In genomic region chr3:9397331-9397910, GRCh38 we compare ENCODE assay signal across 8 cellular contexts. TPM values are rescaled to one million over a fixed set of nuclear protein-coding genes. Genes with fewer than 3 reads are reported as not detected.
A peak's percentile ranks its signal among the peaks of the same experiment; 100 is the strongest.
DNase-seq lines count a peak whose midpoint lies in the region; ATAC-seq, FAIRE-seq and TF ChIP-seq lines count a peak whose summit lies in the region.

A gene with protein sequence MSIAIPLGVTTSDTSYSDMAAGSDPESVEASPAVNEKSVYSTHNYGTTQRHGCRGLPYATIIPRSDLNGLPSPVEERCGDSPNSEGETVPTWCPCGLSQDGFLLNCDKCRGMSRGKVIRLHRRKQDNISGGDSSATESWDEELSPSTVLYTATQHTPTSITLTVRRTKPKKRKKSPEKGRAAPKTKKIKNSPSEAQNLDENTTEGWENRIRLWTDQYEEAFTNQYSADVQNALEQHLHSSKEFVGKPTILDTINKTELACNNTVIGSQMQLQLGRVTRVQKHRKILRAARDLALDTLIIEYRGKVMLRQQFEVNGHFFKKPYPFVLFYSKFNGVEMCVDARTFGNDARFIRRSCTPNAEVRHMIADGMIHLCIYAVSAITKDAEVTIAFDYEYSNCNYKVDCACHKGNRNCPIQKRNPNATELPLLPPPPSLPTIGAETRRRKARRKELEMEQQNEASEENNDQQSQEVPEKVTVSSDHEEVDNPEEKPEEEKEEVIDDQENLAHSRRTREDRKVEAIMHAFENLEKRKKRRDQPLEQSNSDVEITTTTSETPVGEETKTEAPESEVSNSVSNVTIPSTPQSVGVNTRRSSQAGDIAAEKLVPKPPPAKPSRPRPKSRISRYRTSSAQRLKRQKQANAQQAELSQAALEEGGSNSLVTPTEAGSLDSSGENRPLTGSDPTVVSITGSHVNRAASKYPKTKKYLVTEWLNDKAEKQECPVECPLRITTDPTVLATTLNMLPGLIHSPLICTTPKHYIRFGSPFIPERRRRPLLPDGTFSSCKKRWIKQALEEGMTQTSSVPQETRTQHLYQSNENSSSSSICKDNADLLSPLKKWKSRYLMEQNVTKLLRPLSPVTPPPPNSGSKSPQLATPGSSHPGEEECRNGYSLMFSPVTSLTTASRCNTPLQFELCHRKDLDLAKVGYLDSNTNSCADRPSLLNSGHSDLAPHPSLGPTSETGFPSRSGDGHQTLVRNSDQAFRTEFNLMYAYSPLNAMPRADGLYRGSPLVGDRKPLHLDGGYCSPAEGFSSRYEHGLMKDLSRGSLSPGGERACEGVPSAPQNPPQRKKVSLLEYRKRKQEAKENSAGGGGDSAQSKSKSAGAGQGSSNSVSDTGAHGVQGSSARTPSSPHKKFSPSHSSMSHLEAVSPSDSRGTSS (N-terminal part only) (plus strand): TSS chr3:9397615. CDS start chr3:9428939, 31,324 bp downstream.

- no peak for TF ChIP-seq CTCF in AG04449 (IDR thresholded peaks at IDR 0.05; ENCODE audit: insufficient read depth, low read length, missing control alignments)
- no peak for TF ChIP-seq CTCF in WI38 (IDR thresholded peaks at IDR 0.05; ENCODE audit: low read depth, low read length)
- TF ChIP-seq CTCF in mammary epithelial cell (conservative IDR thresholded peaks at IDR 0.05 in 1 of 2, IDR thresholded peaks at IDR 0.05 in 1 of 2; ENCODE audit: extremely low read depth in 1 of 2, insufficient read depth in 1 of 2, low read depth in 1 of 2, low read length in 2 of 2) = no peak

- H3K4me1 ChIP-seq in mammary epithelial cell (ENCODE audit: insufficient read depth, low read length) = peaks cover 32% of the 10 kb centered on the region
- H3K4me1 ChIP-seq in iPS-20b (ENCODE audit: insufficient read depth, low read length) = peaks cover 30% of the 10 kb centered on the region
- H3K4me1 ChIP-seq in small intestine (ENCODE audit: control insufficient read depth in 2 of 2, insufficient read depth in 1 of 2, low read depth in 1 of 2, low read length in 1 of 2) = peaks cover 2 to 15% of the 10 kb centered on the region in 2 donors

- H3K27me3 ChIP-seq in mammary epithelial cell (ENCODE audit: insufficient read depth, low read length) = no peaks in the 10 kb centered on the region
- H3K27me3 ChIP-seq in iPS-20b (ENCODE audit: insufficient read depth, low read length) = no peaks in the 10 kb centered on the region
- no peaks in the 10 kb centered on the region for H3K27me3 ChIP-seq in small intestine (ENCODE audit: control insufficient read depth in 2 of 2, insufficient read depth in 2 of 2, low read length in 2 of 2)

- H3K27ac ChIP-seq in mammary epithelial cell (ENCODE audit: insufficient read depth, low read depth, low read length) = peak within 1 kb of the TSS; percentile 96
- peak within 1 kb of the TSS; percentile 99 for H3K27ac ChIP-seq in iPS-20b (ENCODE audit: low read length)
- peak within 1 kb of the TSS; percentile 99 for H3K27ac ChIP-seq in small intestine (ENCODE audit: low read depth in 1 of 2, low read length in 1 of 2)

- POLR2A ChIA-PET in AG04449 (lab: Yijun Ruan, JAX) = interaction anchor here (0.6 to 4.6 kb wide), 16 partner anchors 14 to 474 kb away, joined by 3 to 29 read pairs (median 6); partner anchors contain the start of genes OGG1 and THUMPD3

- dilution Hi-C loops in mammary epithelial cell (cut with HindIII; ENCODE audit: low sequenced_read_pairs) = no loop called here

- H3K9ac ChIP-seq in mammary epithelial cell (ENCODE audit: insufficient read depth, low read length) = peak within 1 kb of the TSS; percentile 99
- peak within 1 kb of the TSS; percentile 99 for H3K9ac ChIP-seq in iPS-20b (ENCODE audit: low read depth, low read length)

- peak within 1 kb of the TSS; percentile 55 for H2AFZ ChIP-seq in mammary epithelial cell (ENCODE audit: low read depth, low read length)

- peak within 1 kb of the TSS; percentile 97 for H3K4me2 ChIP-seq in mammary epithelial cell (ENCODE audit: insufficient read depth, low read depth, low read length)

- intact Hi-C loops in mammary epithelial cell (cut with micrococcal nuclease) = no loop called here

- peaks cover 14% of the 10 kb centered on the region for H4K20me1 ChIP-seq in mammary epithelial cell (ENCODE audit: insufficient read depth, low read length)

- in situ Hi-C loops in mammary epithelial cell (cut with MboI; ENCODE audit: low sequenced_read_pairs in 2 of 2) = no loop called here

- H3K9me3 ChIP-seq in mammary epithelial cell (replicated peaks; ENCODE audit: insufficient read depth, low read length) (no peaks in the 10 kb centered on the region), iPS-20b (ENCODE audit: insufficient read depth, low read depth, low read length) (no peaks in the 10 kb centered on the region), small intestine (ENCODE audit: control insufficient read depth, low read depth) (no peaks in the 10 kb centered on the region)

- WGBS in mammary epithelial cell (ENCODE audit: low coverage, missing lambda C conversion rate) = no CpG with 5 or more reads among the region's 64 CpGs
- 0 to 1% (median 1%) methylated on average over 38 to 63 of the region's 64 CpGs for WGBS in small intestine, 3 donors

- peak; percentile 65 for DNase-seq in AG04449 (ENCODE audit: low read depth, low spot score)
- DNase-seq in NCI-H2227 (lab: John Stamatoyannopoulos, UW; ENCODE audit: unreplicated experiment) = peak; percentile 96
- DNase-seq in mammary epithelial cell = peak; percentile 97
- peak; percentile 98 for DNase-seq in small intestine

- CTCF ChIA-PET in AG04449 (lab: Yijun Ruan, JAX) (interaction anchor here (0.6 to 2.7 kb wide), 3 partner anchors 14 to 26 kb away, joined by 3 to 9 read pairs (median 4); no protein-coding TSS in a partner anchor), mammary epithelial cell (lab: Charles Lee; ENCODE audit: low non-redundant PET) (no interaction called here)

- H3K4me3 ChIP-seq in AG04449 (ENCODE audit: low read depth, low read length) (peak within 1 kb of the TSS; percentile 95), WI38 (ENCODE audit: low read depth, low read length) (peak within 1 kb of the TSS; percentile 97), mammary epithelial cell (replicated peaks in 1 of 3; ENCODE audit: insufficient read depth in 1 of 3, low read depth in 2 of 3, low read length in 3 of 3) (peak within 1 kb of the TSS; percentile 77 to 92 (median 82)), iPS-20b (ENCODE audit: low read length) (peak within 1 kb of the TSS; percentile 98), small intestine (ENCODE audit: low read depth in 1 of 2, low read length in 2 of 2) (peak within 1 kb of the TSS; percentile 99 to 100)

- H3K36me3 ChIP-seq in mammary epithelial cell (ENCODE audit: insufficient read depth, low read length) = peaks cover 7% of the 10 kb centered on the region
- peaks cover 31% of the 10 kb centered on the region for H3K36me3 ChIP-seq in iPS-20b (ENCODE audit: insufficient read depth, low read depth, low read length)
- H3K36me3 ChIP-seq in small intestine (ENCODE audit: control insufficient read depth in 2 of 2, insufficient read depth in 2 of 2, low read length in 2 of 2) = peaks cover 3 to 4% of the 10 kb centered on the region in 2 donors

- H3K79me2 ChIP-seq in mammary epithelial cell (ENCODE audit: insufficient read depth, low read length) = peaks cover 87% of the 10 kb centered on the region

- FAIRE-seq in small intestine (lab: Jason Lieb, UNC) = no peak

- no TSS peak for BruUV-seq in mammary epithelial cell (replicated peaks; lab: Mats Ljungman, UMichigan)

- ATAC-seq in GM18873 (IDR thresholded peaks at IDR 0.05; ENCODE audit: low FRiP score, unreplicated experiment) (peak; percentile 37), HG03135 (IDR thresholded peaks at IDR 0.05; ENCODE audit: unreplicated experiment) (peak; percentile 51)

RNA-seq across cellular contexts. Expression of the gene that starts here (rescaled TPM):
- total RNA-seq in mammary epithelial cell = 100 to 1,000 TPM; 108 to 140 TPM
- polyA plus RNA-seq in mammary epithelial cell = 50.5 TPM
- 100 TPM for polyA minus RNA-seq in mammary epithelial cell
- 10 to 100 TPM in 2 of 3 donors, 1 to 10 TPM in 1; 9.5 to 28.1 (median 11.9) TPM for polyA plus RNA-seq in small intestine

Comparison
In these comparisons a context has a peak if more than half of its experiments do, and no peak if none do; other contexts are left out.
1. Peak in every context shown above with its lines: DNase-seq, ATAC-seq, H3K4me3 ChIP-seq and H3K27ac ChIP-seq.